Comparison of ENCODE assay signal across 1 cellular context in genomic region chr11:15650105-15650938, GRCh38.
TF ChIP-seq lines count a peak whose summit lies in the region.

No MANE protein-coding gene starts in this region.

TF ChIP-seq in Ishikawa, 13 proteins besides CTCF, POLR2A, EP300 and RAD21 (continued from another document):
- TF ChIP-seq, protein P1, sequence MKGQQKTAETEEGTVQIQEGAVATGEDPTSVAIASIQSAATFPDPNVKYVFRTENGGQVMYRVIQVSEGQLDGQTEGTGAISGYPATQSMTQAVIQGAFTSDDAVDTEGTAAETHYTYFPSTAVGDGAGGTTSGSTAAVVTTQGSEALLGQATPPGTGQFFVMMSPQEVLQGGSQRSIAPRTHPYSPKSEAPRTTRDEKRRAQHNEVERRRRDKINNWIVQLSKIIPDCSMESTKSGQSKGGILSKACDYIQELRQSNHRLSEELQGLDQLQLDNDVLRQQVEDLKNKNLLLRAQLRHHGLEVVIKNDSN (IDR thresholded peaks at IDR 0.05), result no peak
- no peak for TF ChIP-seq EGR1 (IDR thresholded peaks at IDR 0.05)
